12 cellular contexts compared by ENCODE assay signal in genomic region chr11:749731-750130, GRCh38. TPM values are rescaled to one million over a fixed set of nuclear protein-coding genes. Genes with fewer than 3 reads are reported as not detected.
A peak's percentile ranks its signal among the peaks of the same experiment; 100 is the strongest.
DNase-seq lines count a peak whose midpoint lies in the region; ATAC-seq and TF ChIP-seq lines count a peak whose summit lies in the region.
"Had no signal": no experiment of that assay in that cellular context is flagged by ENCODE, and none has a peak within 500 bp of the region (broad histone marks: within the 10 kb centered on the region; RNA-seq: fewer than 3 reads in every experiment).

No MANE protein-coding gene starts in this region.

- peak; percentile 88 to 92 for DNase-seq in AML-193 (lab: John Stamatoyannopoulos, UW)
- DNase-seq in GM23338 (ENCODE audit: low spot score), result no peak
- DNase-seq in activated CD4-positive, alpha-beta memory T cell treated with anti-CD3 and anti-CD28 coated beads, Interleukin-2, amount 10 ng/mL, durations not matched to agents 7 days and 5 days, result no peak
- no peak for DNase-seq in naive thymus-derived CD8-positive, alpha-beta T cell
- DNase-seq in heart right ventricle, result no peak
- no peak for DNase-seq in foreskin fibroblast
- no peak for DNase-seq in erythroblast (lab: John Stamatoyannopoulos, UW)
- DNase-seq: C1 segment of cervical spinal cord, NCI-H2029 treated with DMSO at 0.1 percent for 48 hours, occipital lobe had no signal

- intact Hi-C loops in heart right ventricle (cut with DNase I), result no loop called here

- H2AFZ ChIP-seq in GM23338, result no peak overlapping the region

- H3K27ac ChIP-seq in GM23338 (ENCODE audit: low read depth) (0 out of 2 replicates have a peak overlapping the region, but pooled peaks have one; percentile 39), heart right ventricle (peak overlapping the region in 1 of 10 donors; percentile 95)

- peaks cover 44% of the 10 kb centered on the region for H4K20me1 ChIP-seq in GM23338 (replicated peaks; ENCODE audit: insufficient read depth)

- TF ChIP-seq CTCF in GM23338 (conservative IDR thresholded peaks at IDR 0.05; ENCODE audit: low read depth in 2 of 2) (no peak), heart right ventricle (IDR thresholded peaks at IDR 0.05) (no peak), foreskin fibroblast (IDR thresholded peaks at IDR 0.05; ENCODE audit: low read depth, low read length) (no peak)

- ATAC-seq in GM23338 (no peak), GM18498 (IDR thresholded peaks at IDR 0.05; ENCODE audit: unreplicated experiment) (no peak), heart right ventricle (no peak)
- no peak for ATAC-seq in naive thymus-derived CD8-positive, alpha-beta T cell

- peak overlapping the region; percentile 58 for H3K4me3 Mint-ChIP-seq in GM23338
- H3K4me3 Mint-ChIP-seq in activated CD4-positive, alpha-beta memory T cell treated with anti-CD3 and anti-CD28 coated beads, Interleukin-2, amount 10 ng/mL, durations not matched to agents 7 days and 5 days, result peak overlapping the region; percentile 46
- H3K4me3 Mint-ChIP-seq in naive thymus-derived CD8-positive, alpha-beta T cell, result peak overlapping the region in 8 of 10 donors; percentile 11 to 55 (median 37)

- CTCF ChIA-PET in activated CD4-positive, alpha-beta memory T cell treated with anti-CD3 and anti-CD28 coated beads, Interleukin-2, amount 10 ng/mL, durations not matched to agents 7 days and 5 days (lab: Charles Lee), result no interaction called here

- no peak for TF ChIP-seq POLR2A in erythroblast (IDR thresholded peaks at IDR 0.05; ENCODE audit: low read length)

- H3K79me2 ChIP-seq in GM23338 (replicated peaks; ENCODE audit: insufficient read depth), result peaks cover 74% of the 10 kb centered on the region

- H3K27me3 Mint-ChIP-seq in GM23338 (ENCODE audit: insufficient read depth, low read depth, poor library complexity), result peaks cover 18% of the 10 kb centered on the region
- no peaks in the 10 kb centered on the region for H3K27me3 Mint-ChIP-seq in activated CD4-positive, alpha-beta memory T cell treated with anti-CD3 and anti-CD28 coated beads, Interleukin-2, amount 10 ng/mL, durations not matched to agents 7 days and 5 days
- H3K27me3 Mint-ChIP-seq in naive thymus-derived CD8-positive, alpha-beta T cell, result no peaks in the 10 kb centered on the region

- H3F3A ChIP-seq in GM23338 (replicated peaks; ENCODE audit: low read depth), result peaks cover 10% of the 10 kb centered on the region

- H3K4me3 ChIP-seq in GM23338 (no peak overlapping the region), heart right ventricle (peak overlapping the region in 1 of 10 donors; percentile 93), foreskin fibroblast (ENCODE audit: low read depth in 1 of 2, low read length in 2 of 2) (no peak overlapping the region)

- POLR2A ChIA-PET in activated CD4-positive, alpha-beta memory T cell treated with anti-CD3 and anti-CD28 coated beads, Interleukin-2, amount 10 ng/mL, durations not matched to agents 7 days and 5 days (lab: Charles Lee), result interaction anchor here (1.5 kb wide), 1 partner anchor 40 kb away, joined by 3 read pairs; the partner anchor contains the start of gene CEND1
- POLR2A ChIA-PET in naive thymus-derived CD8-positive, alpha-beta T cell (lab: Charles Lee), result interaction anchor here (0.8 to 1.2 kb wide), 2 partner anchors 76 to 533 kb away, joined by 3 to 4 read pairs; no protein-coding TSS in a partner anchor

- no peaks in the 10 kb centered on the region for H3K9me3 ChIP-seq in heart right ventricle

- H3K27me3 ChIP-seq in GM23338 (ENCODE audit: insufficient read depth) (no peaks in the 10 kb centered on the region), heart right ventricle (no peaks in the 10 kb centered on the region)

- no peak overlapping the region for H3K27ac Mint-ChIP-seq in GM23338
- peak overlapping the region; percentile 32 for H3K27ac Mint-ChIP-seq in activated CD4-positive, alpha-beta memory T cell treated with anti-CD3 and anti-CD28 coated beads, Interleukin-2, amount 10 ng/mL, durations not matched to agents 7 days and 5 days
- no peak overlapping the region for H3K27ac Mint-ChIP-seq in naive thymus-derived CD8-positive, alpha-beta T cell

- 57 to 73% methylated on average over 2 of the region's 2 CpGs for WGBS in heart right ventricle, 2 donors

- H3K4me1 Mint-ChIP-seq in GM23338, result peaks cover 19% of the 10 kb centered on the region
- peaks cover 28% of the 10 kb centered on the region for H3K4me1 Mint-ChIP-seq in activated CD4-positive, alpha-beta memory T cell treated with anti-CD3 and anti-CD28 coated beads, Interleukin-2, amount 10 ng/mL, durations not matched to agents 7 days and 5 days
- H3K4me1 Mint-ChIP-seq in naive thymus-derived CD8-positive, alpha-beta T cell, result peaks cover 4 to 33% (median 22%) of the 10 kb centered on the region in 4 donors

- H3K4me1 ChIP-seq in GM23338 (ENCODE audit: insufficient read depth) (peaks cover 34% of the 10 kb centered on the region), heart right ventricle (peaks cover 3 to 35% (median 27%) of the 10 kb centered on the region in 9 donors)

- H3K9me2 ChIP-seq in GM23338 (ENCODE audit: insufficient read depth), result no peaks in the 10 kb centered on the region

- H3K9me3 Mint-ChIP-seq in GM23338, result peaks cover 6% of the 10 kb centered on the region; the same call in 2 of the 3 replicates
- no peaks in the 10 kb centered on the region for H3K9me3 Mint-ChIP-seq in activated CD4-positive, alpha-beta memory T cell treated with anti-CD3 and anti-CD28 coated beads, Interleukin-2, amount 10 ng/mL, durations not matched to agents 7 days and 5 days
- no peaks in the 10 kb centered on the region for H3K9me3 Mint-ChIP-seq in naive thymus-derived CD8-positive, alpha-beta T cell

- H3K4me2 ChIP-seq in GM23338, result peak overlapping the region; percentile 97; the same call in 1 of the 2 replicates

- H3K36me3 ChIP-seq in GM23338 (ENCODE audit: insufficient read depth) (no peaks in the 10 kb centered on the region; the same call in 1 of the 2 replicates), heart right ventricle (peaks cover 0 to 23% (median 0%) of the 10 kb centered on the region in 9 donors)

- peaks cover 24% of the 10 kb centered on the region for H3K36me3 Mint-ChIP-seq in GM23338 (ENCODE audit: low read depth)
- peaks cover 15% of the 10 kb centered on the region for H3K36me3 Mint-ChIP-seq in activated CD4-positive, alpha-beta memory T cell treated with anti-CD3 and anti-CD28 coated beads, Interleukin-2, amount 10 ng/mL, durations not matched to agents 7 days and 5 days (ENCODE audit: low read depth)
- H3K36me3 Mint-ChIP-seq in naive thymus-derived CD8-positive, alpha-beta T cell, result peaks cover 0 to 5% (median 0%) of the 10 kb centered on the region in 3 donors

TF ChIP-seq in GM23338, 12 proteins besides CTCF, POLR2A, EP300 and RAD21 (continues in another document):
- TF ChIP-seq ZNF114 (CRISPR knock-in tag; IDR thresholded peaks at IDR 0.05) (no peak), JUNB (IDR thresholded peaks at IDR 0.05; ENCODE audit: unreplicated experiment) (no peak), CREB1 (CRISPR knock-in tag; IDR thresholded peaks at IDR 0.05; ENCODE audit: low read depth) (no peak)

RNA-seq across cellular contexts. Expression of gene TALDO1, which starts 2.5 kb away (rescaled TPM):
- total RNA-seq in GM23338 (2014; rRNA removed; shearing (Covaris generic)), result 339 and 353 TPM in 2 replicates
- 402 and 411 TPM in 2 replicates for polyA plus RNA-seq in GM23338 (2016; fragmentation: Nextera tagmentation; extraction: Ambion mirVana)
- total RNA-seq in activated CD4-positive, alpha-beta memory T cell treated with anti-CD3 and anti-CD28 coated beads, Interleukin-2, amount 10 ng/mL, durations not matched to agents 7 days and 5 days, result 100 to 1,000 TPM; 215 to 224 TPM
- 100 to 1,000 TPM; 120 to 124 TPM for total RNA-seq in naive thymus-derived CD8-positive, alpha-beta T cell
- polyA plus RNA-seq in naive thymus-derived CD8-positive, alpha-beta T cell, result 100 to 1,000 TPM; 160 to 173 (median 166) TPM
- total RNA-seq in heart right ventricle, result 100 to 1,000 TPM in 5 of 10 donors, 10 to 100 TPM in 5; 76.2 to 115 (median 96.3) TPM
- 100 to 1,000 TPM in 1 of 2 donors, 10 to 100 TPM in 1; 55.3 to 124 TPM for polyA plus RNA-seq in heart right ventricle

RNA-seq across cellular contexts. Expression of gene GATD1, which starts 27.6 kb away (rescaled TPM):
- 28.0 and 51.0 TPM in 2 replicates for total RNA-seq in GM23338 (2014; rRNA removed; shearing (Covaris generic))
- polyA plus RNA-seq in GM23338 (2016; fragmentation: Nextera tagmentation; extraction: Ambion mirVana) (39.3 and 44.9 TPM in 2 replicates), heart right ventricle (10 to 100 TPM; 15.0 to 32.4 TPM)
- 10 to 100 TPM; 48.6 to 52.9 TPM for total RNA-seq in activated CD4-positive, alpha-beta memory T cell treated with anti-CD3 and anti-CD28 coated beads, Interleukin-2, amount 10 ng/mL, durations not matched to agents 7 days and 5 days
- 10 to 100 TPM; 57.0 to 65.6 TPM for total RNA-seq in naive thymus-derived CD8-positive, alpha-beta T cell
- polyA plus RNA-seq in naive thymus-derived CD8-positive, alpha-beta T cell, result 10 to 100 TPM in 2 of 3 donors, 1 to 10 TPM in 1; 7.2 to 20.7 (median 12.8) TPM
- total RNA-seq in heart right ventricle, result 10 to 100 TPM; 20.6 to 29.4 (median 26.0) TPM

RNA-seq across cellular contexts. Expression of gene CEND1, which starts 40.2 kb away (rescaled TPM):
- total RNA-seq in GM23338 (2014; rRNA removed; shearing (Covaris generic)), result 3.1 and 5.5 TPM in 2 replicates
- polyA plus RNA-seq in GM23338 (2016; fragmentation: Nextera tagmentation; extraction: Ambion mirVana), result 4.8 and 5.7 TPM in 2 replicates
- total RNA-seq in activated CD4-positive, alpha-beta memory T cell treated with anti-CD3 and anti-CD28 coated beads, Interleukin-2, amount 10 ng/mL, durations not matched to agents 7 days and 5 days, result 1 to 10 TPM; 1.2 to 1.6 TPM
- not detected for total RNA-seq in naive thymus-derived CD8-positive, alpha-beta T cell
- not detected for polyA plus RNA-seq in naive thymus-derived CD8-positive, alpha-beta T cell
- total RNA-seq in heart right ventricle, result under 1 TPM in 9 of 10 donors, not detected in 1; 0.22 to 0.80 (median 0.38) TPM
- polyA plus RNA-seq in heart right ventricle, result under 1 TPM; 0.75 to 0.80 TPM
- total RNA-seq: urinary bladder had no signal

RNA-seq across cellular contexts. Expression of gene EPS8L2, which starts 43.7 kb away (rescaled TPM):
- total RNA-seq in GM23338 (2014; rRNA removed; shearing (Covaris generic)), result 34.1 and 38.7 TPM in 2 replicates
- polyA plus RNA-seq in GM23338 (2016; fragmentation: Nextera tagmentation; extraction: Ambion mirVana) (56.5 and 59.4 TPM in 2 replicates), heart right ventricle (1 to 10 TPM; 3.4 to 3.9 TPM)
- 10 to 100 TPM; 16.2 to 19.4 TPM for total RNA-seq in activated CD4-positive, alpha-beta memory T cell treated with anti-CD3 and anti-CD28 coated beads, Interleukin-2, amount 10 ng/mL, durations not matched to agents 7 days and 5 days
- 1 to 10 TPM; 8.2 to 9.7 TPM for total RNA-seq in naive thymus-derived CD8-positive, alpha-beta T cell
- polyA plus RNA-seq in naive thymus-derived CD8-positive, alpha-beta T cell, result 10 to 100 TPM in 2 of 3 donors, 1 to 10 TPM in 1; 9.6 to 20.4 (median 14.8) TPM
- 1 to 10 TPM; 1.2 to 6.7 (median 2.3) TPM for total RNA-seq in heart right ventricle

RNA-seq across cellular contexts. Expression of gene SLC25A22, which starts 48.4 kb away (rescaled TPM):
- 41.2 and 46.4 TPM in 2 replicates for total RNA-seq in GM23338 (2014; rRNA removed; shearing (Covaris generic))
- polyA plus RNA-seq in GM23338 (2016; fragmentation: Nextera tagmentation; extraction: Ambion mirVana), result 20.2 and 21.0 TPM in 2 replicates
- total RNA-seq in activated CD4-positive, alpha-beta memory T cell treated with anti-CD3 and anti-CD28 coated beads, Interleukin-2, amount 10 ng/mL, durations not matched to agents 7 days and 5 days, result 10 to 100 TPM; 35.7 to 38.3 TPM
- 10 to 100 TPM; 18.1 to 19.2 TPM for total RNA-seq in naive thymus-derived CD8-positive, alpha-beta T cell
- 10 to 100 TPM in 1 of 3 donors, 1 to 10 TPM in 2; 6.4 to 16.4 (median 6.5) TPM for polyA plus RNA-seq in naive thymus-derived CD8-positive, alpha-beta T cell
- total RNA-seq in heart right ventricle, result 1 to 10 TPM; 2.2 to 8.6 (median 4.0) TPM
- 10 to 100 TPM in 1 of 2 donors, 1 to 10 TPM in 1; 3.0 to 11.1 TPM for polyA plus RNA-seq in heart right ventricle

Comparison
In these comparisons a context has a peak if more than half of its experiments do, and no peak if none do; other contexts are left out.
1. DNase-seq: peak in AML-193 (2 of 2); none in GM23338 (single experiment), activated CD4-positive, alpha-beta memory T cell treated with anti-CD3 and anti-CD28 coated beads, Interleukin-2, amount 10 ng/mL, durations not matched to agents 7 days and 5 days (single experiment), naive thymus-derived CD8-positive, alpha-beta T cell (0 of 10), heart right ventricle (0 of 2), foreskin fibroblast (0 of 2) and erythroblast (0 of 2).
2. Peak in every context shown above with its lines, with median percentiles within 50 percentile points of each other: H3K4me3 Mint-ChIP-seq.